In genomic region chr3:170180107-170180951, GRCh38 we compare ENCODE assay signal across 1 cellular context.
TF ChIP-seq lines count a peak whose summit lies in the region.

No MANE protein-coding gene starts in this region.

TF ChIP-seq in HepG2, 621 proteins besides CTCF, POLR2A, EP300 and RAD21:
- TF ChIP-seq ZNF407 (CRISPR knock-in tag; IDR thresholded peaks at IDR 0.05; ENCODE audit: not compliant biosample characterization) (no peak), PHB2 (IDR thresholded peaks at IDR 0.05; ENCODE audit: partially characterized antibody) (no peak), MLXIP (CRISPR knock-in tag; IDR thresholded peaks at IDR 0.05; ENCODE audit: borderline replicate concordance) (no peak), ZNF253 (CRISPR knock-in tag; IDR thresholded peaks at IDR 0.05; ENCODE audit: borderline replicate concordance) (no peak), ZNF777 (CRISPR knock-in tag; IDR thresholded peaks at IDR 0.05) (0 out of 2 replicates have a peak, but pooled peaks have one; percentile 19), ZNF383 (CRISPR knock-in tag; IDR thresholded peaks at IDR 0.05; ENCODE audit: borderline replicate concordance) (no peak), SMAD3 (CRISPR knock-in tag; IDR thresholded peaks at IDR 0.05) (0 out of 2 replicates have a peak, but pooled peaks have one; percentile 37), ZNF121 (CRISPR knock-in tag; IDR thresholded peaks at IDR 0.05) (no peak), JUNB (CRISPR knock-in tag; IDR thresholded peaks at IDR 0.05; ENCODE audit: borderline replicate concordance) (no peak), LRRFIP1 (CRISPR knock-in tag; conservative IDR thresholded peaks at IDR 0.05) (0 out of 2 replicates have a peak, but pooled peaks have one; percentile 45), KAT7 (CRISPR knock-in tag; IDR thresholded peaks at IDR 0.05; ENCODE audit: borderline replicate concordance) (no peak), ZNF24 (IDR thresholded peaks at IDR 0.05) (no peak), SP1 (IDR thresholded peaks at IDR 0.05) (no peak), SP1 (CRISPR knock-in tag; IDR thresholded peaks at IDR 0.05) (no peak), KLF16 (CRISPR knock-in tag; IDR thresholded peaks at IDR 0.05) (0 out of 4 replicates have a peak, but pooled peaks of 1 of the 2 experiments have one; percentile 12), ZNF775 (CRISPR knock-in tag; IDR thresholded peaks at IDR 0.05; ENCODE audit: borderline replicate concordance) (no peak), GLI4 (CRISPR knock-in tag; IDR thresholded peaks at IDR 0.05; ENCODE audit: borderline replicate concordance) (no peak), MBD4 (IDR thresholded peaks at IDR 0.05; ENCODE audit: borderline replicate concordance, low read length) (no peak), ZNF703 (CRISPR knock-in tag; IDR thresholded peaks at IDR 0.05; ENCODE audit: borderline replicate concordance) (0 out of 2 replicates have a peak, but pooled peaks have one; percentile 43), SIN3A (IDR thresholded peaks at IDR 0.05; ENCODE audit: borderline replicate concordance, low read depth, low read length) (0 out of 2 replicates have a peak, but pooled peaks have one; percentile 5), ZBTB1 (CRISPR knock-in tag; IDR thresholded peaks at IDR 0.05; ENCODE audit: borderline replicate concordance) (no peak), U2AF2 (IDR thresholded peaks at IDR 0.05; ENCODE audit: low read depth, low read length) (no peak)
- TF ChIP-seq, protein P1, sequence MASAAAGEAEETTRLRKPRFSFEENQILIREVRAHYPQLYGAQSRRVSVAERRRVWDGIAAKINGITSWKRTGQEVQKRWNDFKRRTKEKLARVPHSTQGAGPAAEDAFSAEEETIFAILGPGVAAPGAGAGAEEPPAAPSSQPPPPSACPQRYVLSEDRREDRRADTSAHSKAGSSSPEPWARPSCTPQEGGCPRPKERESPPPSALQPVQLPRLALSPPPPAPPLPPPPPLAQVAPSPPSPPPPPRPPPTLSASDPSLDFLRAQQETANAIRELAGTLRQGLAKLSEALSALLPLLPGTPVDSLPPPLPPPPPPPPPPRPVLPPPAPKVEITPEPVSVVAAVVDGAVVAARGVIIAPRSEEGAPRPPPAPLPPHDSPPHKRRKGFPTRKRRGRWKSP (CRISPR knock-in tag; IDR thresholded peaks at IDR 0.05) = 0 out of 2 replicates have a peak, but pooled peaks have one; percentile 3
